31 cellular contexts compared by ENCODE assay signal in genomic region chr11:16873289-16873688, GRCh38.
"Had no signal": no experiment of that assay in that cellular context is flagged by ENCODE, and none has a peak within 500 bp of the region (broad histone marks: within the 10 kb centered on the region; RNA-seq: fewer than 3 reads in every experiment).

No MANE protein-coding gene starts in this region.

- H3K4me3 Mint-ChIP-seq: activated CD4-positive, alpha-beta T cell treated with anti-CD3 and anti-CD28 coated beads, Interleukin-2, amount 10 ng/mL, durations not matched to agents 24 days and 14 days; activated CD8-positive, alpha-beta memory T cell treated with anti-CD3 and anti-CD28 coated beads, Interleukin-2, amount 10 ng/mL, durations not matched to agents 7 days and 5 days; activated CD8-positive, alpha-beta T cell treated with anti-CD3 and anti-CD28 coated beads for 36 hours; activated naive CD4-positive, alpha-beta T cell treated with anti-CD3 and anti-CD28 coated beads, Interleukin-2, amount 50 U/mL, for 24 hours; activated T-helper 1 cell treated with anti-CD3 and anti-CD28 coated beads, Interleukin-12 subunit alpha, Interleukin-12 subunit beta, Interleukin-2, Interleukin-4 antibody, amounts not matched to agents 30 ng/mL and 10 ng/mL and 1 ng/mL, durations not matched to agents 14 hours and 24 hours and 36 hours; central memory CD8-positive, alpha-beta T cell; effector memory CD8-positive, alpha-beta T cell; naive thymus-derived CD4-positive, alpha-beta T cell; neural crest cell; T-cell; T-helper 2 cell treated with Interferon-gamma antibody and Interleukin-4, amounts not matched to agents 5 μg/mL and 100 μg/mL, for 36 hours had no signal

- H3K27me3 Mint-ChIP-seq: T-cell had no signal

- H3K4me3 ChIP-seq: dorsolateral prefrontal cortex, esophagus muscularis mucosa, heart right ventricle, sigmoid colon, spleen, thoracic aorta, upper lobe of right lung had no signal

- H3K27ac Mint-ChIP-seq: activated CD4-positive, alpha-beta T cell treated with anti-CD3 and anti-CD28 coated beads, Interleukin-2, amount 10 ng/mL, durations not matched to agents 24 days and 14 days; activated CD8-positive, alpha-beta memory T cell treated with anti-CD3 and anti-CD28 coated beads, Interleukin-2, amount 10 ng/mL, durations not matched to agents 7 days and 5 days; activated CD8-positive, alpha-beta T cell treated with anti-CD3 and anti-CD28 coated beads for 36 hours; activated naive CD4-positive, alpha-beta T cell treated with anti-CD3 and anti-CD28 coated beads, Interleukin-2, amount 50 U/mL, for 24 hours; activated T-helper 1 cell treated with anti-CD3 and anti-CD28 coated beads, Interleukin-12 subunit alpha, Interleukin-12 subunit beta, Interleukin-2, Interleukin-4 antibody, amounts not matched to agents 30 ng/mL and 10 ng/mL and 1 ng/mL, durations not matched to agents 14 hours and 24 hours and 36 hours; effector memory CD8-positive, alpha-beta T cell; naive thymus-derived CD4-positive, alpha-beta T cell; T-cell; T-helper 2 cell treated with Interferon-gamma antibody and Interleukin-4, amounts not matched to agents 5 μg/mL and 100 μg/mL, for 36 hours had no signal

- H3K4me1 ChIP-seq: spleen had no signal

- DNase-seq: activated CD4-positive, alpha-beta T cell treated with anti-CD3 and anti-CD28 coated beads, Interleukin-2, amount 10 ng/mL, durations not matched to agents 24 days and 14 days; activated CD8-positive, alpha-beta memory T cell treated with anti-CD3 and anti-CD28 coated beads, Interleukin-2, amount 10 ng/mL, durations not matched to agents 7 days and 5 days; activated CD8-positive, alpha-beta T cell treated with anti-CD3 and anti-CD28 coated beads for 36 hours; activated gamma-delta T cell treated with Interleukin-2 at 50 U/mL for 16 hours; activated T-cell treated with anti-CD3 and anti-CD28 coated beads for 4 hours; aorta; brain microvascular endothelial cell; dorsolateral prefrontal cortex; effector memory CD8-positive, alpha-beta T cell; heart right ventricle; mammary epithelial cell; naive thymus-derived CD4-positive, alpha-beta T cell; occipital lobe; posterior cingulate gyrus; sigmoid colon; spleen; stimulated activated CD4-positive, alpha-beta T cell treated with anti-CD3 and anti-CD28 coated beads, Interleukin-4, amount 100 ng/mL, for 1 hour; stimulated activated naive CD4-positive, alpha-beta T cell; T-cell; upper lobe of right lung had no signal

- H3K36me3 Mint-ChIP-seq: activated CD8-positive, alpha-beta memory T cell treated with anti-CD3 and anti-CD28 coated beads, Interleukin-2, amount 10 ng/mL, durations not matched to agents 7 days and 5 days; naive thymus-derived CD4-positive, alpha-beta T cell; T-cell had no signal

- ATAC-seq: activated CD4-positive, CD25-positive, alpha-beta regulatory T cell treated with anti-CD3 and anti-CD28 coated beads, Interleukin-2, amount 50 U/mL, for 24 hours; activated CD8-positive, alpha-beta memory T cell treated with anti-CD3 and anti-CD28 coated beads, Interleukin-2, amount 10 ng/mL, durations not matched to agents 7 days and 5 days; activated CD8-positive, alpha-beta T cell treated with anti-CD3 and anti-CD28 coated beads for 36 hours; effector memory CD8-positive, alpha-beta T cell; naive thymus-derived CD4-positive, alpha-beta T cell; T-cell; upper lobe of right lung had no signal

- H3K36me3 ChIP-seq: brain microvascular endothelial cell, spleen, thoracic aorta, upper lobe of right lung had no signal

- FAIRE-seq: colon, keratinocyte had no signal

- H3K27ac ChIP-seq: brain microvascular endothelial cell, dorsolateral prefrontal cortex, esophagus muscularis mucosa, spleen, thoracic aorta, upper lobe of right lung, VCaP had no signal

- H3K9me3 ChIP-seq: esophagus muscularis mucosa, heart right ventricle, sigmoid colon, spleen, thoracic aorta, upper lobe of right lung had no signal

- H3K9me3 Mint-ChIP-seq: activated CD4-positive, alpha-beta T cell treated with anti-CD3 and anti-CD28 coated beads, Interleukin-2, amount 10 ng/mL, durations not matched to agents 24 days and 14 days; activated CD8-positive, alpha-beta T cell treated with anti-CD3 and anti-CD28 coated beads for 36 hours; activated naive CD4-positive, alpha-beta T cell treated with anti-CD3 and anti-CD28 coated beads, Interleukin-2, amount 50 U/mL, for 24 hours; activated T-helper 1 cell treated with anti-CD3 and anti-CD28 coated beads, Interleukin-12 subunit alpha, Interleukin-12 subunit beta, Interleukin-2, Interleukin-4 antibody, amounts not matched to agents 30 ng/mL and 10 ng/mL and 1 ng/mL, durations not matched to agents 14 hours and 24 hours and 36 hours; central memory CD8-positive, alpha-beta T cell; effector memory CD8-positive, alpha-beta T cell; naive thymus-derived CD4-positive, alpha-beta T cell; neural crest cell; T-cell; T-helper 2 cell treated with Interferon-gamma antibody and Interleukin-4, amounts not matched to agents 5 μg/mL and 100 μg/mL, for 36 hours had no signal

- H3K4me1 Mint-ChIP-seq: activated CD8-positive, alpha-beta memory T cell treated with anti-CD3 and anti-CD28 coated beads, Interleukin-2, amount 10 ng/mL, durations not matched to agents 7 days and 5 days; activated naive CD4-positive, alpha-beta T cell treated with anti-CD3 and anti-CD28 coated beads, Interleukin-2, amount 50 U/mL, for 24 hours; central memory CD8-positive, alpha-beta T cell; naive thymus-derived CD4-positive, alpha-beta T cell; T-cell had no signal

- H3K27me3 ChIP-seq: brain microvascular endothelial cell, esophagus muscularis mucosa, heart right ventricle, sigmoid colon, spleen, upper lobe of right lung had no signal
